Comparison of ENCODE assay signal across 1 cellular context in the genomic region with DNA sequence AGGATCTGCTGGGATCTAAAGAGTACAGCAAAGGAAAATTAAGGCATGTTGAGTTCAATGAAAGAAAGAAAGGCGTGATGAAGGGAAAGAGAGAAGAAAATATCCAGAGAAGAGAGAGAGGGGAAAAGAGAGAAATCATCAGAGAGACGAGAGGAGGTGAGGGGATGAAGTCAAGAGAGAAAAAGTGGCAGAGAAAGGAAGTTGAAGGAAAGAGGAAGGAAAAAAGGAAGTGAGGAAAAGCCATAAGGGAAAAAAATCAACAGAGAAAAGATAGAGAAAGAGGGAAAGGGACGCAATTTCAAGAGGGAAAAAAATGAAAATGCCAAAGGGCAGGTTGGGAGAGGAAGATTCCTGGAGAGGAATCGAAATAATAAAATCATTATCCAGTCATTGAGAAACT.
TF ChIP-seq lines count a peak whose summit lies in the region.

No MANE protein-coding gene starts in this region.

TF ChIP-seq in endothelial cell of umbilical vein, 7 proteins besides CTCF, POLR2A, EP300 and RAD21 (continued from another document):
- TF ChIP-seq MYC (IDR thresholded peaks at IDR 0.05; ENCODE audit: low read depth, low read length): no peak
- no peak for TF ChIP-seq GATA2 (IDR thresholded peaks at IDR 0.05; ENCODE audit: insufficient read depth, insufficient read length, low read depth, low read length)
- TF ChIP-seq, protein P1, sequence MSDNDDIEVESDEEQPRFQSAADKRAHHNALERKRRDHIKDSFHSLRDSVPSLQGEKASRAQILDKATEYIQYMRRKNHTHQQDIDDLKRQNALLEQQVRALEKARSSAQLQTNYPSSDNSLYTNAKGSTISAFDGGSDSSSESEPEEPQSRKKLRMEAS (IDR thresholded peaks at IDR 0.05; ENCODE audit: insufficient read depth, insufficient read length): no peak
- TF ChIP-seq POLR2AphosphoS5 (IDR thresholded peaks at IDR 0.05; ENCODE audit: insufficient read depth, low read depth, low read length): no peak
